Comparison of ENCODE assay signal across 8 cellular contexts in genomic region chr22:31754813-31755212, GRCh38. TPM values are rescaled to one million over a fixed set of nuclear protein-coding genes. Genes with fewer than 3 reads are reported as not detected.
DNase-seq lines count a peak whose midpoint lies in the region; ATAC-seq and TF ChIP-seq lines count a peak whose summit lies in the region.

No MANE protein-coding gene starts in this region.

- H3K27me3 ChIP-seq in body of pancreas (no peaks in the 10 kb centered on the region), vagina (no peaks in the 10 kb centered on the region)

- 11 to 12% methylated on average over 6 of the region's 6 CpGs for WGBS in body of pancreas, 2 donors

- H3K27ac Mint-ChIP-seq in stimulated activated naive CD8-positive, alpha-beta T cell treated with anti-CD3 and anti-CD28 coated beads, Interleukin-15, Interleukin-2, amounts not matched to agents 100 ng/mL and 50 ng/mL, for 24 hours, result peak overlapping the region; percentile 99
- peak overlapping the region; percentile 98 for H3K27ac Mint-ChIP-seq in memory B cell

- no peak for TF ChIP-seq POLR2A in body of pancreas (IDR thresholded peaks at IDR 0.05)
- no peak for TF ChIP-seq POLR2A in vagina (IDR thresholded peaks at IDR 0.05)

- H3K36me3 Mint-ChIP-seq in stimulated activated naive CD8-positive, alpha-beta T cell treated with anti-CD3 and anti-CD28 coated beads, Interleukin-15, Interleukin-2, amounts not matched to agents 100 ng/mL and 50 ng/mL, for 24 hours (ENCODE audit: low read depth), result no peaks in the 10 kb centered on the region
- peaks cover 1% of the 10 kb centered on the region for H3K36me3 Mint-ChIP-seq in memory B cell

- no peaks in the 10 kb centered on the region for H3K27me3 Mint-ChIP-seq in stimulated activated naive CD8-positive, alpha-beta T cell treated with anti-CD3 and anti-CD28 coated beads, Interleukin-15, Interleukin-2, amounts not matched to agents 100 ng/mL and 50 ng/mL, for 24 hours
- H3K27me3 Mint-ChIP-seq in memory B cell, result no peaks in the 10 kb centered on the region

- H3K9me3 Mint-ChIP-seq in stimulated activated naive CD8-positive, alpha-beta T cell treated with anti-CD3 and anti-CD28 coated beads, Interleukin-15, Interleukin-2, amounts not matched to agents 100 ng/mL and 50 ng/mL, for 24 hours, result no peaks in the 10 kb centered on the region
- H3K9me3 Mint-ChIP-seq in memory B cell, result no peaks in the 10 kb centered on the region

- intact Hi-C loops in body of pancreas (cut with DNase I), result no loop called here
- intact Hi-C loops in vagina (cut with DNase I), result loop anchor here (10.0 kb wide), 1 partner anchor 90 kb away; the partner anchor contains the start of gene PISD

- H3K36me3 ChIP-seq in body of pancreas (replicated peaks in 1 of 2; ENCODE audit: insufficient read depth in 1 of 2, low read depth in 2 of 2) (no peaks in the 10 kb centered on the region), vagina (peaks cover 0 to 4% of the 10 kb centered on the region in 2 donors)

- H3K4me3 ChIP-seq in body of pancreas (no peak overlapping the region), vagina (peak overlapping the region; percentile 71 to 73)

- H3K27ac ChIP-seq in body of pancreas (peak overlapping the region in 3 of 4 donors; percentile 86 to 95 (median 93)), vagina (no peak overlapping the region)

- ATAC-seq in stimulated activated naive CD8-positive, alpha-beta T cell treated with anti-CD3 and anti-CD28 coated beads, Interleukin-15, Interleukin-2, amounts not matched to agents 100 U/mL and 50 U/mL, for 24 hours, result no peak
- ATAC-seq in body of pancreas, result no peak
- ATAC-seq in memory B cell (ENCODE audit: low read depth), result no peak
- no peak for ATAC-seq in HG03280 (IDR thresholded peaks at IDR 0.05; ENCODE audit: unreplicated experiment)

- H3K9me3 ChIP-seq in body of pancreas (no peaks in the 10 kb centered on the region), vagina (no peaks in the 10 kb centered on the region)

- H3K4me1 ChIP-seq in body of pancreas, result peaks cover 41% of the 10 kb centered on the region
- peaks cover 34% of the 10 kb centered on the region for H3K4me1 ChIP-seq in vagina

- DNase-seq in stimulated activated naive CD8-positive, alpha-beta T cell treated with anti-CD3 and anti-CD28 coated beads, Interleukin-15, Interleukin-2, amounts not matched to agents 100 U/mL and 50 U/mL, for 24 hours, result no peak
- DNase-seq in body of pancreas (no peak), memory B cell (ENCODE audit: low spot score in 2 of 2) (no peak), vagina (ENCODE audit: extremely low spot score in 2 of 2) (no peak), anterior cingulate cortex (lab: John Stamatoyannopoulos, UW) (no peak), NCI-H2227 treated with DMSO at 0.1 percent for 48 hours (lab: John Stamatoyannopoulos, UW) (no peak)

- peak overlapping the region; percentile 99 for H3K4me3 Mint-ChIP-seq in stimulated activated naive CD8-positive, alpha-beta T cell treated with anti-CD3 and anti-CD28 coated beads, Interleukin-15, Interleukin-2, amounts not matched to agents 100 ng/mL and 50 ng/mL, for 24 hours
- H3K4me3 Mint-ChIP-seq in memory B cell, result peak overlapping the region; percentile 88

- TF ChIP-seq CTCF in body of pancreas (IDR thresholded peaks at IDR 0.05), result no peak
- no peak for TF ChIP-seq CTCF in vagina (IDR thresholded peaks at IDR 0.05)

- H3K4me1 Mint-ChIP-seq in stimulated activated naive CD8-positive, alpha-beta T cell treated with anti-CD3 and anti-CD28 coated beads, Interleukin-15, Interleukin-2, amounts not matched to agents 100 ng/mL and 50 ng/mL, for 24 hours (ENCODE audit: low read depth), result peaks cover 38% of the 10 kb centered on the region
- peaks cover 28% of the 10 kb centered on the region for H3K4me1 Mint-ChIP-seq in memory B cell

RNA-seq across cellular contexts. Expression of gene DEPDC5, which starts 1.0 kb away (rescaled TPM):
- total RNA-seq in body of pancreas (10 to 100 TPM; 21.4 to 40.0 TPM), vagina (28.7 TPM)

RNA-seq across cellular contexts. Expression of gene PRR14L, which starts 4.9 kb away (rescaled TPM):
- total RNA-seq in body of pancreas (10 to 100 TPM; 11.9 to 28.7 TPM), vagina (37.3 TPM)

Comparison
In these comparisons a context has a peak if more than half of its experiments do, and no peak if none do; other contexts are left out.
1. H3K4me3 ChIP-seq: peak in vagina (2 of 2); none in body of pancreas (0 of 2).